Comparison of ENCODE assay signal across 20 cellular contexts in genomic region chrX:114584434-114584943, GRCh38. TPM values are rescaled to one million over a fixed set of nuclear protein-coding genes. Genes with fewer than 3 reads are reported as not detected.
DNase-seq lines count a peak whose midpoint lies in the region; ATAC-seq, FAIRE-seq and TF ChIP-seq lines count a peak whose summit lies in the region.
"Had no signal": no experiment of that assay in that cellular context is flagged by ENCODE, and none has a peak within 500 bp of the region (broad histone marks: within the 10 kb centered on the region; RNA-seq: fewer than 3 reads in every experiment).

No MANE protein-coding gene starts in this region.

- no peak for TF ChIP-seq EP300 in H1 (IDR thresholded peaks at IDR 0.05; ENCODE audit: borderline replicate concordance in 1 of 2, low read depth in 2 of 2, low read length in 2 of 2)

- POLR2A ChIA-PET in H1 (lab: Charles Lee; ENCODE audit: partially characterized antibody), result interaction anchor here (0.6 to 1.8 kb wide), 4 partner anchors 12 to 119 kb away, joined by 3 to 5 read pairs (median 5); no protein-coding TSS in a partner anchor

- no peak for ATAC-seq in HG02571 (IDR thresholded peaks at IDR 0.05; ENCODE audit: unreplicated experiment)
- ATAC-seq: A549, esophagus mucosa, PC-3 had no signal

- no peak for FAIRE-seq in H1 (lab: Jason Lieb, UNC)
- FAIRE-seq in RCC 7860 (lab: Jason Lieb, UNC), result no peak
- FAIRE-seq: A549 had no signal

- H3K4me2 ChIP-seq in H1 (ENCODE audit: insufficient read depth in 1 of 2, low read depth in 2 of 2, low read length in 2 of 2) (peak overlapping the region; percentile 91 to 94), mesendoderm (ENCODE audit: low read length) (peak overlapping the region; percentile 50)
- H3K4me2 ChIP-seq: A549 had no signal

- H3K36me3 Mint-ChIP-seq in type B pancreatic cell, result no peaks in the 10 kb centered on the region

- H4K5ac ChIP-seq in H1 (ENCODE audit: insufficient read length, low read depth, low read length) (no peak overlapping the region), mesendoderm (ENCODE audit: low read length) (no peak overlapping the region)

- peak overlapping the region; percentile 32; the same call in 1 of the 2 replicates for H2AFZ ChIP-seq in H1 (ENCODE audit: low read length)

- no peak overlapping the region for H3K4ac ChIP-seq in H1 (replicated peaks; ENCODE audit: insufficient read length, low read depth, low read length)
- H3K4ac ChIP-seq in mesendoderm (ENCODE audit: low read depth, low read length), result no peak overlapping the region

- peaks cover 3% of the 10 kb centered on the region; the same call in 1 of the 2 replicates for H3K23me2 ChIP-seq in H1 (ENCODE audit: low read depth, low read length)

- peak overlapping the region; percentile 49 for H3K4me3 ChIP-seq in cardiac muscle cell
- peak overlapping the region; percentile 40 to 72 (median 47) for H3K4me3 ChIP-seq in H1 (ENCODE audit: extremely low read depth in 1 of 4, insufficient read depth in 2 of 4, low read depth in 3 of 4, low read length in 4 of 4)
- peak overlapping the region; percentile 3 for H3K4me3 ChIP-seq in mesendoderm (ENCODE audit: low read length)
- H3K4me3 ChIP-seq: A549, HAP-1 had no signal

- no peak overlapping the region for H2BK20ac ChIP-seq in H1 (ENCODE audit: low read length)

- H4K8ac ChIP-seq in H1 (ENCODE audit: extremely low read depth, insufficient read depth, low read length) (no peak overlapping the region; the same call in 1 of the 2 replicates), mesendoderm (ENCODE audit: low read depth, low read length) (no peak overlapping the region)

- H3K27ac Mint-ChIP-seq in type B pancreatic cell, result no peak overlapping the region

- H3K9me3 ChIP-seq in cardiac muscle cell (ENCODE audit: low read depth) (no peaks in the 10 kb centered on the region), H1 (ENCODE audit: insufficient read depth in 2 of 2, low read depth in 1 of 2, low read length in 1 of 2) (no peaks in the 10 kb centered on the region)
- H3K9me3 ChIP-seq: A549, HAP-1, transverse colon had no signal

- WGBS in H1 (ENCODE audit: extremely low coverage in 1 of 2, insufficient coverage in 1 of 2, insufficient read length in 1 of 2, insufficient replicate concordance in 2 of 2, low coverage in 1 of 2, low lambda C conversion rate in 2 of 2, missing lambda C conversion rate in 1 of 2), 2 experiments, result 0% methylated on average over 9 of the region's 53 CpGs; no CpG with 5 or more reads in 1 of the 2 experiments
- no CpG with 5 or more reads among the region's 53 CpGs for WGBS in mesendoderm (ENCODE audit: extremely low coverage, insufficient coverage, low lambda C conversion rate)

- no peak overlapping the region for H4K91ac ChIP-seq in H1 (replicated peaks; ENCODE audit: insufficient read length, low read length)

- H3K27me3 Mint-ChIP-seq in type B pancreatic cell, result peaks cover 98% of the 10 kb centered on the region

- CTCF ChIA-PET in H1 (lab: Charles Lee; ENCODE audit: partially characterized antibody), result interaction anchor here (0.9 kb wide), 1 partner anchor 36 kb away, joined by 4 read pairs; no protein-coding TSS in a partner anchor

- intact Hi-C loops in cardiac septum (cut with DNase I), result no loop called here

- H2BK120ac ChIP-seq in H1 (replicated peaks; ENCODE audit: low read depth, low read length) (no peak overlapping the region), mesendoderm (ENCODE audit: low read depth, low read length) (no peak overlapping the region)

- no peak overlapping the region for H2BK12ac ChIP-seq in H1 (ENCODE audit: low read depth, low read length)

- H2BK5ac ChIP-seq in H1 (ENCODE audit: low read depth, low read length) (no peak overlapping the region), mesendoderm (ENCODE audit: low read length) (no peak overlapping the region)

- no peaks in the 10 kb centered on the region for H3K79me2 ChIP-seq in H1 (ENCODE audit: control insufficient read depth in 1 of 2, insufficient read depth in 2 of 2, low read length in 2 of 2)
- no peaks in the 10 kb centered on the region for H3K79me2 ChIP-seq in mesendoderm (ENCODE audit: control insufficient read depth, insufficient read depth, low read length)

- no peak for TF ChIP-seq RAD21 in H1 (IDR thresholded peaks at IDR 0.05 in 1 of 2, conservative IDR thresholded peaks at IDR 0.05 in 1 of 2; ENCODE audit: low read depth in 2 of 2, low read length in 2 of 2)

- H3K18ac ChIP-seq in H1 (ENCODE audit: extremely low read depth, low read length), result no peak overlapping the region
- H3K18ac ChIP-seq in mesendoderm (ENCODE audit: low read length), result no peak overlapping the region

- H3K4me1 Mint-ChIP-seq in type B pancreatic cell (ENCODE audit: unreplicated experiment), result peaks cover 9% of the 10 kb centered on the region
- H3K4me1 Mint-ChIP-seq: central memory CD8-positive, alpha-beta T cell had no signal

- H3K4me1 ChIP-seq in cardiac muscle cell (ENCODE audit: low read depth), result no peaks in the 10 kb centered on the region
- peaks cover 0 to 7% (median 4%) of the 10 kb centered on the region in 4 experiments; a peak in 5 of 7 replicates for H3K4me1 ChIP-seq in H1 (replicated peaks in 1 of 4; ENCODE audit: control insufficient read depth in 3 of 4, insufficient read depth in 4 of 4, low read length in 3 of 4)
- H3K4me1 ChIP-seq in mesendoderm (ENCODE audit: control insufficient read depth, low read depth, low read length), result no peaks in the 10 kb centered on the region
- H3K4me1 ChIP-seq: A549, HAP-1, transverse colon had no signal

- H3K36me3 ChIP-seq in cardiac muscle cell (no peaks in the 10 kb centered on the region), H1 (ENCODE audit: control insufficient read depth in 2 of 4, insufficient read depth in 4 of 4, low read length in 3 of 4) (peaks cover 0 to 3% (median 0%) of the 10 kb centered on the region in 4 experiments; a peak in 1 of 8 replicates), mesendoderm (ENCODE audit: control insufficient read depth, insufficient read depth, low read length) (no peaks in the 10 kb centered on the region)
- H3K36me3 ChIP-seq: HAP-1, transverse colon had no signal

- peak overlapping the region; percentile 84 for H3K4me3 Mint-ChIP-seq in type B pancreatic cell
- H3K4me3 Mint-ChIP-seq: central memory CD8-positive, alpha-beta T cell had no signal

- H3K23ac ChIP-seq in H1 (ENCODE audit: insufficient read length), result no peak overlapping the region
- H3K23ac ChIP-seq in mesendoderm (ENCODE audit: low read length), result no peak overlapping the region

- H3K9ac ChIP-seq in H1 (replicated peaks in 1 of 4; ENCODE audit: extremely low read depth in 1 of 4, low read depth in 3 of 4, low read length in 3 of 4), result peak overlapping the region in 2 of 4 experiments; percentile 3 to 13; a peak in 2 of 7 replicates
- no peak overlapping the region for H3K9ac ChIP-seq in mesendoderm (ENCODE audit: low read length)

- no peak overlapping the region for H3K14ac ChIP-seq in H1 (ENCODE audit: insufficient read length)

- H3K56ac ChIP-seq in H1 (replicated peaks; ENCODE audit: insufficient read length, low read depth, low read length), result no peak overlapping the region
- peak overlapping the region; percentile 22 for H3K56ac ChIP-seq in mesendoderm (ENCODE audit: low read length)

- peak; percentile 8 to 73 for DNase-seq in cardiac muscle cell (ENCODE audit: low read depth in 1 of 2, low spot score in 1 of 2)
- DNase-seq in cardiac septum (ENCODE audit: low spot score), result no peak
- DNase-seq in H1 (ENCODE audit: low read depth in 1 of 2, low spot score in 2 of 2), result peak in 1 of 2 experiments; percentile 63
- peak; percentile 36 for DNase-seq in mesendoderm
- DNase-seq in type B pancreatic cell (ENCODE audit: extremely low spot score, unreplicated experiment), result peak; percentile 76
- DNase-seq in NCI-H526 (lab: John Stamatoyannopoulos, UW), result no peak
- no peak for DNase-seq in RCC 7860 (ENCODE audit: low spot score)
- DNase-seq: activated CD4-positive, alpha-beta T cell treated with anti-CD3 and anti-CD28 coated beads, Interleukin-2, amount 50 U/mL, for 4 hours; activated gamma-delta T cell; NCI-H2227 treated with DMSO at 0.1 percent for 48 hours; PC-3; transverse colon had no signal

- no peak overlapping the region for H2BK15ac ChIP-seq in H1 (ENCODE audit: low read length)
- H2BK15ac ChIP-seq in mesendoderm (replicated peaks; ENCODE audit: low read depth), result no peak overlapping the region

- H2AK5ac ChIP-seq in H1 (ENCODE audit: low read depth, low read length) (no peak overlapping the region), mesendoderm (ENCODE audit: low read length) (no peak overlapping the region)

- peaks cover 0 to 2% of the 10 kb centered on the region in 2 experiments for H4K20me1 ChIP-seq in H1 (replicated peaks in 1 of 2; ENCODE audit: control insufficient read depth in 1 of 2, insufficient read depth in 2 of 2, low read length in 2 of 2)

- no peaks in the 10 kb centered on the region for H3K9me3 Mint-ChIP-seq in type B pancreatic cell

- TF ChIP-seq POLR2A in H1 (IDR thresholded peaks at IDR 0.05; ENCODE audit: control extremely low read depth in 1 of 2, low read depth in 2 of 2, low read length in 2 of 2), result no peak

- H3K27ac ChIP-seq in cardiac muscle cell, result no peak overlapping the region
- H3K27ac ChIP-seq in H1 (ENCODE audit: low read depth, low read length), result no peak overlapping the region
- H3K27ac ChIP-seq in mesendoderm (ENCODE audit: low read depth, low read length), result no peak overlapping the region
- H3K27ac ChIP-seq: A549, skin epidermis, transverse colon had no signal

- no peaks in the 10 kb centered on the region for H3K79me1 ChIP-seq in H1 (ENCODE audit: low read depth, low read length)
- no peaks in the 10 kb centered on the region for H3K79me1 ChIP-seq in mesendoderm (ENCODE audit: low read length)

- TF ChIP-seq CTCF in cardiac muscle cell (IDR thresholded peaks at IDR 0.05; ENCODE audit: low read depth, low read length) (no peak), H1 (IDR thresholded peaks at IDR 0.05; ENCODE audit: control extremely low read depth in 1 of 3, insufficient read depth in 1 of 3, low read depth in 1 of 3, low read length in 3 of 3) (no peak), type B pancreatic cell (conservative IDR thresholded peaks at IDR 0.05) (peak; percentile 59)

- peaks cover 96% of the 10 kb centered on the region for H3K27me3 ChIP-seq in cardiac muscle cell
- H3K27me3 ChIP-seq in H1 (replicated peaks in 1 of 4; ENCODE audit: control insufficient read depth in 3 of 4, extremely low read depth in 1 of 4, insufficient read depth in 3 of 4, low read length in 3 of 4), result peaks cover 12 to 62% (median 53%) of the 10 kb centered on the region in 4 experiments
- peaks cover 15% of the 10 kb centered on the region for H3K27me3 ChIP-seq in mesendoderm (ENCODE audit: insufficient read depth, low read length, poor library complexity)

RNA-seq across cellular contexts. Expression of gene HTR2C, which starts 0.6 kb away (rescaled TPM):
- total RNA-seq in cardiac muscle cell (0.04 and 0.18 TPM in 2 replicates), cardiac septum (not detected), type B pancreatic cell (ENCODE audit: low replicate concordance) (0.34 and 0.71 TPM in 2 replicates)
- polyA plus RNA-seq in cardiac muscle cell (0.76 TPM in 1 of 2 replicates, not detected in the other), H1 (2011; rRNA removed) (1.4 and 1.7 TPM in 2 replicates)
- total RNA-seq in H1 (2021; fragmentation: NEBNext Ultra II Directional; extraction: Animal tissue kit (Norgen Biotek cat#: 25700)), result 1.5 and 2.0 TPM in 2 replicates
- 2.0 TPM for polyA plus RNA-seq in H1 (2011; cell fraction: cytosol; rRNA removed)
- polyA plus RNA-seq in H1 (2011; cell fraction: nucleus; rRNA removed), result 5.2 TPM
- polyA plus RNA-seq in H1 (2012, experiment 1 of 2), result 0.74 to 1.3 TPM (median 1.0 TPM) in 4 replicates
- polyA plus RNA-seq in H1 (2012, experiment 2 of 2), result 0.13 TPM
- 1.3 TPM for polyA plus RNA-seq in H1 (2013, experiment 1 of 2)
- 1.1 TPM for polyA plus RNA-seq in H1 (2013, experiment 2 of 2)
- polyA minus RNA-seq in H1 (2011; rRNA and poly(A)+ RNA removed), result 9.4 and 11.0 TPM in 2 replicates
- polyA minus RNA-seq in H1 (2011; cell fraction: cytosol; rRNA and poly(A)+ RNA removed), result 5.0 TPM
- 21.4 TPM for polyA minus RNA-seq in H1 (2011; cell fraction: nucleus; rRNA and poly(A)+ RNA removed)
- polyA plus RNA-seq in mesendoderm (2013, experiment 1 of 2), result 0.29 TPM
- 0.34 TPM for polyA plus RNA-seq in mesendoderm (2013, experiment 2 of 2)
- total RNA-seq: esophagus mucosa; myocyte; T-helper 1 cell treated with Interleukin-12 subunit alpha and Interleukin-12 subunit beta and Interleukin-4 antibody, amounts not matched to agents 30 ng/mL and 1 ng/mL, for 36 hours; transverse colon had no signal
- polyA plus RNA-seq: A549 had no signal

Comparison
In these comparisons a context has a peak if more than half of its experiments do, and no peak if none do; other contexts are left out.
1. DNase-seq: peak in cardiac muscle cell (2 of 2), mesendoderm (single experiment) and type B pancreatic cell (single experiment); none in cardiac septum (single experiment), NCI-H526 (0 of 2) and RCC 7860 (single experiment).
2. Peak in every context shown above with its lines, with median percentiles within 50 percentile points of each other: H3K4me3 ChIP-seq.